In the genomic region with DNA sequence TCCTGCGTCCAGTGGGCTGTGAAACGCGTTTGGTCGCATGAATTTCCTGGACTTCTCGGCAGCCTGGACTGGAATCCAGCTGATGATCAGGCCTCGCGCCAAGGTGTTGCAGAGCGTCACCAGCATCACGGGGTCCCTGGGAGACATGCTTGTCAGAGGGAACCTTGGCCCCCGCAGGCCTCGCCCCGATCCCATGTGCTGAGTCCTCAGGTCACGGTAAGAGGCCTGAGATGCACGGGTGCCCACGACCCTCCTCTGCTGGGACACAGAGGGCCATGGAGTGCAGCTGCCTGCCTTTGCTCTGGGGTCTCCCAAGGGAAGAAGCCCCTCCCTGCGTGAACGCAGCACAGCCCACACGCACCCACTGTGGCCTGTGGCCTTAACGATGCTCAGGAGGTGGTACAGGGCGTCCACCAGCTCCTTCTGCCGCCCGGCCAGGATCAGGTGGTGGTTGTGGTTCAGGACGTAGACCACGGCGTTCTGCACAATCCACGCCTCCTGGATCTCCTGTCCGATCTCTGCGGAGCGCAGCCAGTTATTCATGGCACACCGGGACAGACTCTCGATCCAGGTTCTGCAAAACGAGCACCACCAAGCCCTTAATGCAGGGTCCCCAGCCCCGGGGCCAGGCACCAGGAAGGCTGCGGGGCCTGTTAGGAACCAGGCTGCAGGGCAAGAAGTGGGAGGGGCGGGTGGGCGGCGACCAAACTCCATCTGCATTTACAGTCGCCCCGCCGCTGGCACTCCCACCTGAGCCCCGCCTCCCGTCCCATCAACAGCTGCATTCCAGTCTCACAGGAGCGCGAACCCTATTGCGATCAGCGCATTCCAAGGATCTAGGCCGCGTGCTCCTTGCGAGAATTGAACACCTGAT, we compare ENCODE assay signal across 2 cellular contexts.
TF ChIP-seq lines count a peak whose summit lies in the region.

No MANE protein-coding gene starts in this region.

TF ChIP-seq in HepG2, 621 proteins besides CTCF, POLR2A, EP300 and RAD21:
- TF ChIP-seq MAZ (IDR thresholded peaks at IDR 0.05; ENCODE audit: borderline replicate concordance, low read depth, low read length): no peak
- TF ChIP-seq MAZ (CRISPR knock-in tag; IDR thresholded peaks at IDR 0.05; ENCODE audit: low read depth): no peak
- TF ChIP-seq, protein P1, sequence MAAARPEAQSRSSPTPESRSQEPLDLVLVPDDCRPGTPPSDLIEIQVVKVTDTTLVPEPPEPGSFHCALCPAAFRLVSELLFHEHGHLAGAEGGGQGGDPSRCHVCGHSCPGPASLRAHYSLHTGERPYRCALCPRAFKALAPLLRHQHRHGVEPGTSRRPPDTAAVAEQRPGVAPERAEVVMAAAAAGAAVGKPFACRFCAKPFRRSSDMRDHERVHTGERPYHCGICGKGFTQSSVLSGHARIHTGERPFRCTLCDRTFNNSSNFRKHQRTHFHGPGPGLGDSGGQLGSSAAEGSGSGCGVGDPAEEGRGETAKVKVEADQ (CRISPR knock-in tag; IDR thresholded peaks at IDR 0.05; ENCODE audit: borderline replicate concordance): no peak
- TF ChIP-seq ZNF550 (CRISPR knock-in tag; IDR thresholded peaks at IDR 0.05; ENCODE audit: borderline replicate concordance): no peak
- TF ChIP-seq MAFK (conservative IDR thresholded peaks at IDR 0.05 in 1 of 2, IDR thresholded peaks at IDR 0.05 in 1 of 2; ENCODE audit: low read length in 2 of 2): no peak
- no peak for TF ChIP-seq HES4 (CRISPR knock-in tag; IDR thresholded peaks at IDR 0.05; ENCODE audit: borderline replicate concordance)
- TF ChIP-seq RCOR2 (CRISPR knock-in tag; IDR thresholded peaks at IDR 0.05): no peak
- TF ChIP-seq, protein P2, sequence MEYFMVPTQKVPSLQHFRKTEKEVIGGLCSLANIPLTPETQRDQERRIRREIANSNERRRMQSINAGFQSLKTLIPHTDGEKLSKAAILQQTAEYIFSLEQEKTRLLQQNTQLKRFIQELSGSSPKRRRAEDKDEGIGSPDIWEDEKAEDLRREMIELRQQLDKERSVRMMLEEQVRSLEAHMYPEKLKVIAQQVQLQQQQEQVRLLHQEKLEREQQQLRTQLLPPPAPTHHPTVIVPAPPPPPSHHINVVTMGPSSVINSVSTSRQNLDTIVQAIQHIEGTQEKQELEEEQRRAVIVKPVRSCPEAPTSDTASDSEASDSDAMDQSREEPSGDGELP (IDR thresholded peaks at IDR 0.05; ENCODE audit: borderline replicate concordance, low read depth): no peak
- no peak for TF ChIP-seq LCORL (IDR thresholded peaks at IDR 0.05)
- no peak for TF ChIP-seq LCORL (CRISPR knock-in tag; IDR thresholded peaks at IDR 0.05)
TF ChIP-seq in HepG2: peak in this region for 0.

TF ChIP-seq in H1, 55 proteins besides CTCF, POLR2A, EP300 and RAD21:
- TF ChIP-seq EGR1 (IDR thresholded peaks at IDR 0.05; ENCODE audit: borderline replicate concordance, low read depth, low read length) (0 out of 2 replicates have a peak, but pooled peaks have one; percentile 29), CEBPB (IDR thresholded peaks at IDR 0.05; ENCODE audit: low read depth, low read length) (no peak), TEAD4 (IDR thresholded peaks at IDR 0.05; ENCODE audit: low read depth, low read length) (peak; percentile 99), RNF2 (IDR thresholded peaks at IDR 0.05; ENCODE audit: borderline replicate concordance, low read depth, low read length, missing control alignments, poor library complexity, severe bottlenecking) (no peak), TCF12 (IDR thresholded peaks at IDR 0.05; ENCODE audit: low read depth, low read length) (0 out of 2 replicates have a peak, but pooled peaks have one; percentile 24), YY1 (IDR thresholded peaks at IDR 0.05; ENCODE audit: low read depth, low read length) (no peak), TAF1 (IDR thresholded peaks at IDR 0.05; ENCODE audit: low read depth, low read length) (no peak), JUND (IDR thresholded peaks at IDR 0.05; ENCODE audit: low read length) (no peak), BCL11A (IDR thresholded peaks at IDR 0.05; ENCODE audit: low read depth in 2 of 2, low read length in 2 of 2) (no peak), POU5F1 (IDR thresholded peaks at IDR 0.05; ENCODE audit: low read depth, low read length) (no peak), RXRA (IDR thresholded peaks at IDR 0.05; ENCODE audit: insufficient read depth, low read depth, low read length) (no peak), FOSL1 (IDR thresholded peaks at IDR 0.05; ENCODE audit: insufficient read depth, low read depth, low read length) (no peak), HDAC2 (IDR thresholded peaks at IDR 0.05; ENCODE audit: borderline replicate concordance in 1 of 2, low read depth in 2 of 2, low read length in 2 of 2) (no peak)
- TF ChIP-seq, protein P3, sequence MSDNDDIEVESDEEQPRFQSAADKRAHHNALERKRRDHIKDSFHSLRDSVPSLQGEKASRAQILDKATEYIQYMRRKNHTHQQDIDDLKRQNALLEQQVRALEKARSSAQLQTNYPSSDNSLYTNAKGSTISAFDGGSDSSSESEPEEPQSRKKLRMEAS (IDR thresholded peaks at IDR 0.05): peak; percentile 95
- TF ChIP-seq, protein P4, sequence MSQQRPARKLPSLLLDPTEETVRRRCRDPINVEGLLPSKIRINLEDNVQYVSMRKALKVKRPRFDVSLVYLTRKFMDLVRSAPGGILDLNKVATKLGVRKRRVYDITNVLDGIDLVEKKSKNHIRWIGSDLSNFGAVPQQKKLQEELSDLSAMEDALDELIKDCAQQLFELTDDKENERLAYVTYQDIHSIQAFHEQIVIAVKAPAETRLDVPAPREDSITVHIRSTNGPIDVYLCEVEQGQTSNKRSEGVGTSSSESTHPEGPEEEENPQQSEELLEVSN (IDR thresholded peaks at IDR 0.05): peak; percentile 90
- TF ChIP-seq, protein P5, sequence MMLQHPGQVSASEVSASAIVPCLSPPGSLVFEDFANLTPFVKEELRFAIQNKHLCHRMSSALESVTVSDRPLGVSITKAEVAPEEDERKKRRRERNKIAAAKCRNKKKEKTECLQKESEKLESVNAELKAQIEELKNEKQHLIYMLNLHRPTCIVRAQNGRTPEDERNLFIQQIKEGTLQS (IDR thresholded peaks at IDR 0.05; ENCODE audit: insufficient read depth, low read depth, low read length): no peak
